9 cellular contexts compared by ENCODE assay signal in genomic region chr4:109033993-109034392, GRCh38.
"Had no signal": no experiment of that assay in that cellular context is flagged by ENCODE, and none has a peak within 500 bp of the region (broad histone marks: within the 10 kb centered on the region; RNA-seq: fewer than 3 reads in every experiment).

No MANE protein-coding gene starts in this region.

- H2AFZ ChIP-seq: GM23248, GM23338 had no signal

- H3K9ac ChIP-seq: GM23248 had no signal

- H3K27ac ChIP-seq: GM23248 had no signal

- H3K36me3 ChIP-seq: HAP-1 had no signal

- DNase-seq: GM23248, GOT3, H7, H9, HCEC 1CT, HFFc6 had no signal

- H3K4me1 ChIP-seq: HAP-1 had no signal

- H3K9me3 ChIP-seq: HAP-1 had no signal

- H3K4me2 ChIP-seq: GM23338 had no signal

- H3K4me3 ChIP-seq: GM23248, GM23338, HAP-1 had no signal

- ATAC-seq: GM23338, HCT116 had no signal
